In the genomic region with DNA sequence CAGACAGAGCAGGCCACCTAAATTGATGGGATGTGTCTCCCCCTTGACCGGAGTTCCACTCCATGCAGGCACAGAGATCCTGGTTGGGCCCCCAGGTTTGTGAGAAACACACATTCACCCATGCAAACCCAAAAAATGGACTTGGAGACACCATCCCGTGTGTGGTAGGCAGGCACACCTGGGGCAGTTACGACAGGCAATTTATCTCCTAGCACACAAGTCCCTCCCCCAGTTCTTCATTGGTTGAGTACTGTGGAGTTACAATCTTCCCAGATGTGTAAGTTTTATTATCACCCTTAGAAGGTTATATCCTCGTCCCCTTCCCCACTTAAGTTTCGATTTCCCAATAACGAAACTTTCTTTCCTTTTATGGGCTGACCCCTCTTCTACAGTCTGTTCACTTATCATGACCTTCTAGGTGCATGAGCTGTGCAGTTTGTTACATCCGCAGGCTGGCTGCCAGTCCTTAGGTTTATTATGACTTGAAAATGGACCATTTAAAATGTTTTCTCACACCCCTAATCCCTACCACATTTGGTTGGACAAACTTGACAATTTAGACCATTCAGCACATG, we compare ENCODE assay signal across 22 cellular contexts.
"Had no signal": no experiment of that assay in that cellular context is flagged by ENCODE, and none has a peak within 500 bp of the region (broad histone marks: within the 10 kb centered on the region; RNA-seq: fewer than 3 reads in every experiment).

No MANE protein-coding gene starts in this region.

- H3K4me3 ChIP-seq: adrenal gland, heart right ventricle, left ventricle myocardium inferior, pancreas, right lobe of liver had no signal

- H3K27ac ChIP-seq: adrenal gland, heart right ventricle, left ventricle myocardium inferior, pancreas, right lobe of liver had no signal

- H3K9me3 ChIP-seq: pancreas, right lobe of liver had no signal

- H3K4me1 ChIP-seq: right lobe of liver had no signal

- ATAC-seq: activated CD4-positive, CD25-positive, alpha-beta regulatory T cell treated with anti-CD3 and anti-CD28 coated beads, Interleukin-2, amount 50 U/mL, for 24 hours; activated naive CD4-positive, alpha-beta T cell treated with anti-CD3 and anti-CD28 coated beads, Interleukin-2, amount 50 U/mL, for 72 hours; activated T-cell treated with anti-CD3 and anti-CD28 coated beads, Interleukin-2, amount 50 U/mL, for 72 hours; esophagus mucosa; heart right ventricle; naive thymus-derived CD4-positive, alpha-beta T cell; pancreas had no signal

- H3K4me3 Mint-ChIP-seq: activated CD4-positive, alpha-beta T cell treated with anti-CD3 and anti-CD28 coated beads, Interleukin-2, amount 10 ng/mL, durations not matched to agents 7 days and 5 days; activated T-cell treated with anti-CD3 and anti-CD28 coated beads, Interleukin-2, amount 50 U/mL, for 72 hours had no signal

- H3K36me3 ChIP-seq: adrenal gland, heart right ventricle, left ventricle myocardium inferior, pancreas, right lobe of liver had no signal

- H3K27me3 Mint-ChIP-seq: activated CD4-positive, alpha-beta T cell treated with anti-CD3 and anti-CD28 coated beads, Interleukin-2, amount 10 ng/mL, durations not matched to agents 7 days and 5 days; naive thymus-derived CD4-positive, alpha-beta T cell had no signal

- H3K27ac Mint-ChIP-seq: activated CD4-positive, alpha-beta T cell treated with anti-CD3 and anti-CD28 coated beads, Interleukin-2, amount 10 ng/mL, durations not matched to agents 7 days and 5 days; activated T-cell treated with anti-CD3 and anti-CD28 coated beads, Interleukin-2, amount 50 U/mL, for 72 hours had no signal

- H3K27me3 ChIP-seq: adrenal gland, heart right ventricle, pancreas, right lobe of liver had no signal

- DNase-seq: activated CD4-positive, alpha-beta T cell treated with anti-CD3 and anti-CD28 coated beads, Interleukin-2, amount 10 ng/mL, durations not matched to agents 7 days and 5 days; activated CD8-positive, alpha-beta memory T cell treated with anti-CD3 and anti-CD28 coated beads for 24 hours; activated gamma-delta T cell; activated T-cell treated with anti-CD3 and anti-CD28 coated beads, Interleukin-2, amount 50 U/mL, for 72 hours; adrenal gland; cerebellar nuclear complex; effector CD8-positive, alpha-beta T cell; heart right ventricle; kidney glomerular epithelial cell; left ventricle myocardium inferior; mesenchymal stem cell; naive thymus-derived CD4-positive, alpha-beta T cell; pancreas; right lobe of liver; small intestine; stimulated activated CD4-positive, alpha-beta T cell treated with anti-CD3 and anti-CD28 coated beads, Interleukin-15, amount 100 ng/mL, for 24 hours; stimulated activated CD4-positive, alpha-beta T cell treated with anti-CD3 and anti-CD28 coated beads, Interleukin-2, amount 100 ng/mL, for 48 hours; T-helper 1 cell; T1000 had no signal
